Comparison of ENCODE assay signal across 19 cellular contexts in the genomic region with DNA sequence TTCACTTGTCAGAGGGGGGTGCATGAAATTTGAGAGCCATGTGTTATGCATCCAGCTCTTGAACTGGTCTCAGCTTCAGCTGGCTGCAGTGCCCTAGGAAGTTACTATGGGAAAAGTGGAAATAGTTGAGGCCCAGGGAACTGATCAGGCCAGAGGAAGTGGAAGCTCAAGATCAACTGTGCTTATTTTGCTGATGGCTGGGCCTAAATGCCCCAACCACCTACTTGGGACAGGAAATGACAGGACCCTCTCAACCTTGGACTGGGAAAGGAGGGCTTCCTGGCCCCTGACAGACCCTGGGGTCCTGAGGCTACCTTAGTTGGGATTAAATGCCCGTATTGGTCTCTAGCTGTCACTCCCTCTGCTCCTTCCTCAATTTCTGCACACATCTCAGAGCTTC. TPM values are rescaled to one million over a fixed set of nuclear protein-coding genes. Genes with fewer than 3 reads are reported as not detected.
A peak's percentile ranks its signal among the peaks of the same experiment; 100 is the strongest.
DNase-seq lines count a peak whose midpoint lies in the region; ATAC-seq and TF ChIP-seq lines count a peak whose summit lies in the region.
"Had no signal": no experiment of that assay in that cellular context is flagged by ENCODE, and none has a peak within 500 bp of the region (broad histone marks: within the 10 kb centered on the region; RNA-seq: fewer than 3 reads in every experiment).

No MANE protein-coding gene starts in this region.

- peaks cover 36% of the 10 kb centered on the region for H3K4me1 Mint-ChIP-seq in activated naive CD4-positive, alpha-beta T cell treated with anti-CD3 and anti-CD28 coated beads, Interleukin-2, amount 50 U/mL, for 24 hours
- H3K4me1 Mint-ChIP-seq in activated T-helper 2 cell treated with anti-CD3 and anti-CD28 coated beads, Interferon-gamma antibody, Interleukin-2, Interleukin-4, amounts not matched to agents 10 μg/mL and 5 μg/mL and 100 μg/mL, durations not matched to agents 14 hours and 24 hours and 36 hours (ENCODE audit: low read depth): peaks cover 30% of the 10 kb centered on the region

- peaks cover 36% of the 10 kb centered on the region for H3K79me2 ChIP-seq in SU-DHL-6 (ENCODE audit: insufficient read depth, low read length)

- H3K27me3 ChIP-seq in SU-DHL-6 (ENCODE audit: low read length) (no peaks in the 10 kb centered on the region), subcutaneous abdominal adipose tissue (ENCODE audit: control insufficient read depth in 5 of 5, insufficient read depth in 4 of 5, low read length in 5 of 5) (no peaks in the 10 kb centered on the region), BE2C (no peaks in the 10 kb centered on the region)
- H3K27me3 ChIP-seq: adrenal gland, SJSA1 had no signal

- intact Hi-C loops in activated T-helper 2 cell treated with anti-CD3 and anti-CD28 coated beads, Interferon-gamma antibody, Interleukin-2, Interleukin-4, amounts not matched to agents 10 μg/mL and 5 μg/mL and 100 μg/mL, durations not matched to agents 14 hours and 24 hours and 36 hours (cut with micrococcal nuclease): no loop called here

- H3K27me3 Mint-ChIP-seq in activated naive CD4-positive, alpha-beta T cell treated with anti-CD3 and anti-CD28 coated beads, Interleukin-2, amount 50 U/mL, for 24 hours: no peaks in the 10 kb centered on the region
- H3K27me3 Mint-ChIP-seq in activated T-helper 2 cell treated with anti-CD3 and anti-CD28 coated beads, Interferon-gamma antibody, Interleukin-2, Interleukin-4, amounts not matched to agents 10 μg/mL and 5 μg/mL and 100 μg/mL, durations not matched to agents 14 hours and 24 hours and 36 hours (ENCODE audit: low read depth): no peaks in the 10 kb centered on the region

- H3F3A ChIP-seq in SU-DHL-6 (ENCODE audit: insufficient read depth): peaks cover 16% of the 10 kb centered on the region

- H3K4me1 ChIP-seq in subcutaneous abdominal adipose tissue (ENCODE audit: control insufficient read depth in 5 of 5, insufficient read depth in 5 of 5, low read length in 5 of 5) (peaks cover 12 to 42% (median 37%) of the 10 kb centered on the region in 5 donors), BE2C (no peaks in the 10 kb centered on the region)

- no peak for ATAC-seq in activated naive CD4-positive, alpha-beta T cell treated with anti-CD3 and anti-CD28 coated beads, Interleukin-2, amount 50 U/mL, for 72 hours
- ATAC-seq in GM18511 (IDR thresholded peaks at IDR 0.05; ENCODE audit: unreplicated experiment): no peak

- H3K9me3 Mint-ChIP-seq in activated naive CD4-positive, alpha-beta T cell treated with anti-CD3 and anti-CD28 coated beads, Interleukin-2, amount 50 U/mL, for 24 hours: no peaks in the 10 kb centered on the region
- peaks cover 7 to 8% of the 10 kb centered on the region in 2 donors for H3K9me3 Mint-ChIP-seq in activated naive CD4-positive, alpha-beta T cell treated with anti-CD3 and anti-CD28 coated beads, Interleukin-2, amount 50 U/mL, for 72 hours
- H3K9me3 Mint-ChIP-seq in activated T-helper 2 cell treated with anti-CD3 and anti-CD28 coated beads, Interferon-gamma antibody, Interleukin-2, Interleukin-4, amounts not matched to agents 10 μg/mL and 5 μg/mL and 100 μg/mL, durations not matched to agents 14 hours and 24 hours and 36 hours: peaks cover 5% of the 10 kb centered on the region

- H3K9ac ChIP-seq in SU-DHL-6 (ENCODE audit: low read length): no peak overlapping the region
- H3K9ac ChIP-seq in subcutaneous abdominal adipose tissue (ENCODE audit: low read length in 5 of 5): no peak overlapping the region

- no peak for DNase-seq in activated naive CD4-positive, alpha-beta T cell treated with anti-CD3 and anti-CD28 coated beads, Interleukin-2, amount 50 U/mL, for 72 hours (ENCODE audit: low spot score in 2 of 2)
- DNase-seq in epithelial cell of prostate (ENCODE audit: low read depth, low spot score) (no peak), BE2C (no peak)
- DNase-seq in activated T-helper 2 cell treated with anti-CD3 and anti-CD28 coated beads, Interferon-gamma antibody, Interleukin-2, Interleukin-4, amounts not matched to agents 10 μg/mL and 5 μg/mL and 100 μg/mL, durations not matched to agents 14 hours and 24 hours and 36 hours (ENCODE audit: low spot score): no peak
- DNase-seq: adrenal gland; central memory CD4-positive, alpha-beta T cell; DMS153; endodermal cell; H7; mucosa of descending colon; NCI-H2081 treated with DMSO at 0.1 percent for 48 hours; NCI-H524; stimulated activated CD4-positive, alpha-beta T cell treated with anti-CD3 and anti-CD28 coated beads, Interleukin-4, amount 100 ng/mL, for 4 hours had no signal

- H4K20me1 ChIP-seq in SU-DHL-6 (ENCODE audit: low read depth, low read length): no peaks in the 10 kb centered on the region

- H3K9me2 ChIP-seq in SU-DHL-6 (replicated peaks; ENCODE audit: insufficient read depth, low read length): no peaks in the 10 kb centered on the region

- H3K4me3 ChIP-seq in SU-DHL-6 (ENCODE audit: insufficient read depth, low read length, poor library complexity, severe bottlenecking): no peak overlapping the region
- no peak overlapping the region for H3K4me3 ChIP-seq in subcutaneous abdominal adipose tissue (ENCODE audit: low read depth in 1 of 5, low read length in 5 of 5)
- no peak overlapping the region for H3K4me3 ChIP-seq in BE2C (ENCODE audit: low read depth, low read length)
- H3K4me3 ChIP-seq: mucosa of descending colon, SJSA1 had no signal

- H3K9me3 ChIP-seq in SU-DHL-6 (ENCODE audit: insufficient read depth, low read length): no peaks in the 10 kb centered on the region
- H3K9me3 ChIP-seq in subcutaneous abdominal adipose tissue (ENCODE audit: control insufficient read depth in 5 of 5, low read length in 5 of 5): no peaks in the 10 kb centered on the region
- H3K9me3 ChIP-seq in BE2C: peaks cover 8% of the 10 kb centered on the region; the same call in 1 of the 2 replicates
- H3K9me3 ChIP-seq: adrenal gland, mucosa of descending colon, thoracic aorta had no signal

- H3K36me3 Mint-ChIP-seq in activated naive CD4-positive, alpha-beta T cell treated with anti-CD3 and anti-CD28 coated beads, Interleukin-2, amount 50 U/mL, for 24 hours: peaks cover 5% of the 10 kb centered on the region
- peaks cover 29 to 38% of the 10 kb centered on the region in 2 donors for H3K36me3 Mint-ChIP-seq in activated naive CD4-positive, alpha-beta T cell treated with anti-CD3 and anti-CD28 coated beads, Interleukin-2, amount 50 U/mL, for 72 hours
- peaks cover 37% of the 10 kb centered on the region for H3K36me3 Mint-ChIP-seq in activated T-helper 2 cell treated with anti-CD3 and anti-CD28 coated beads, Interferon-gamma antibody, Interleukin-2, Interleukin-4, amounts not matched to agents 10 μg/mL and 5 μg/mL and 100 μg/mL, durations not matched to agents 14 hours and 24 hours and 36 hours (ENCODE audit: low read depth)

- no peaks in the 10 kb centered on the region for H3K36me3 ChIP-seq in SU-DHL-6 (ENCODE audit: low read length)
- peaks cover 6 to 34% (median 21%) of the 10 kb centered on the region in 5 donors for H3K36me3 ChIP-seq in subcutaneous abdominal adipose tissue (ENCODE audit: control insufficient read depth in 5 of 5, insufficient read depth in 5 of 5, low read length in 5 of 5)
- no peaks in the 10 kb centered on the region; the same call in 1 of the 2 replicates for H3K36me3 ChIP-seq in BE2C

- H3K27ac ChIP-seq in SU-DHL-6 (ENCODE audit: low read depth, low read length) (peak overlapping the region; percentile 12; the same call in 1 of the 2 replicates), epithelial cell of prostate (peak overlapping the region; percentile 71), subcutaneous abdominal adipose tissue (ENCODE audit: low read depth, low read length) (peak overlapping the region; percentile 16)
- H3K27ac ChIP-seq: SJSA1, thoracic aorta had no signal

- no peak overlapping the region for H2AFZ ChIP-seq in SU-DHL-6 (ENCODE audit: low read depth, low read length, severe bottlenecking)

- H3K4me3 Mint-ChIP-seq in activated naive CD4-positive, alpha-beta T cell treated with anti-CD3 and anti-CD28 coated beads, Interleukin-2, amount 50 U/mL, for 24 hours: no peak overlapping the region
- no peak overlapping the region for H3K4me3 Mint-ChIP-seq in activated T-helper 2 cell treated with anti-CD3 and anti-CD28 coated beads, Interferon-gamma antibody, Interleukin-2, Interleukin-4, amounts not matched to agents 10 μg/mL and 5 μg/mL and 100 μg/mL, durations not matched to agents 14 hours and 24 hours and 36 hours (ENCODE audit: low read depth)

- H3K4me2 ChIP-seq in SU-DHL-6 (ENCODE audit: low read depth, low read length, poor library complexity, severe bottlenecking): no peak overlapping the region

- TF ChIP-seq CTCF in SU-DHL-6 (IDR thresholded peaks at IDR 0.05; ENCODE audit: insufficient read depth, low read length, poor library complexity, severe bottlenecking) (no peak), BE2C (IDR thresholded peaks at IDR 0.05; ENCODE audit: low read depth, low read length) (no peak)

- peak overlapping the region; percentile 91 for H3K27ac Mint-ChIP-seq in activated naive CD4-positive, alpha-beta T cell treated with anti-CD3 and anti-CD28 coated beads, Interleukin-2, amount 50 U/mL, for 24 hours
- no peak overlapping the region for H3K27ac Mint-ChIP-seq in activated naive CD4-positive, alpha-beta T cell treated with anti-CD3 and anti-CD28 coated beads, Interleukin-2, amount 50 U/mL, for 72 hours
- H3K27ac Mint-ChIP-seq in activated T-helper 2 cell treated with anti-CD3 and anti-CD28 coated beads, Interferon-gamma antibody, Interleukin-2, Interleukin-4, amounts not matched to agents 10 μg/mL and 5 μg/mL and 100 μg/mL, durations not matched to agents 14 hours and 24 hours and 36 hours: no peak overlapping the region

RNA-seq across cellular contexts. Expression of a gene that starts 1.2 kb away (rescaled TPM):
- total RNA-seq in activated naive CD4-positive, alpha-beta T cell treated with anti-CD3 and anti-CD28 coated beads, Interleukin-2, amount 50 U/mL, for 72 hours: 10 to 100 TPM; 29.6 to 52.7 TPM
- 36.0 and 36.5 TPM in 2 replicates for total RNA-seq in activated T-helper 2 cell treated with anti-CD3 and anti-CD28 coated beads, Interferon-gamma antibody, Interleukin-2, Interleukin-4, amounts not matched to agents 10 μg/mL and 5 μg/mL and 100 μg/mL, durations not matched to agents 14 hours and 24 hours and 36 hours
- polyA plus RNA-seq in BE2C (2012; ENCODE audit: insufficient read depth, insufficient read length, low read depth): 57.8 TPM

RNA-seq across cellular contexts. Expression of a gene that starts 10.6 kb away (rescaled TPM):
- 10 to 100 TPM; 52.5 to 63.8 TPM for total RNA-seq in activated naive CD4-positive, alpha-beta T cell treated with anti-CD3 and anti-CD28 coated beads, Interleukin-2, amount 50 U/mL, for 72 hours
- 52.1 and 59.0 TPM in 2 replicates for total RNA-seq in activated T-helper 2 cell treated with anti-CD3 and anti-CD28 coated beads, Interferon-gamma antibody, Interleukin-2, Interleukin-4, amounts not matched to agents 10 μg/mL and 5 μg/mL and 100 μg/mL, durations not matched to agents 14 hours and 24 hours and 36 hours
- polyA plus RNA-seq in BE2C (2012; ENCODE audit: insufficient read depth, insufficient read length, low read depth): 113 TPM

RNA-seq across cellular contexts. Expression of a gene that starts 22.9 kb away (rescaled TPM):
- total RNA-seq in activated naive CD4-positive, alpha-beta T cell treated with anti-CD3 and anti-CD28 coated beads, Interleukin-2, amount 50 U/mL, for 72 hours: 10 to 100 TPM; 30.1 to 38.7 TPM
- 40.3 and 40.7 TPM in 2 replicates for total RNA-seq in activated T-helper 2 cell treated with anti-CD3 and anti-CD28 coated beads, Interferon-gamma antibody, Interleukin-2, Interleukin-4, amounts not matched to agents 10 μg/mL and 5 μg/mL and 100 μg/mL, durations not matched to agents 14 hours and 24 hours and 36 hours
- 58.7 TPM for polyA plus RNA-seq in BE2C (2012; ENCODE audit: insufficient read depth, insufficient read length, low read depth)

RNA-seq across cellular contexts. Expression of a gene that starts 23.5 kb away (rescaled TPM):
- total RNA-seq in activated naive CD4-positive, alpha-beta T cell treated with anti-CD3 and anti-CD28 coated beads, Interleukin-2, amount 50 U/mL, for 72 hours: 10 to 100 TPM; 85.3 to 90.7 TPM
- 112 and 119 TPM in 2 replicates for total RNA-seq in activated T-helper 2 cell treated with anti-CD3 and anti-CD28 coated beads, Interferon-gamma antibody, Interleukin-2, Interleukin-4, amounts not matched to agents 10 μg/mL and 5 μg/mL and 100 μg/mL, durations not matched to agents 14 hours and 24 hours and 36 hours
- polyA plus RNA-seq in BE2C (2012; ENCODE audit: insufficient read depth, insufficient read length, low read depth): 302 TPM

RNA-seq across cellular contexts. Expression of a gene that starts 38.3 kb away (rescaled TPM):
- 1 to 10 TPM in 1 of 2 donors, under 1 TPM in 1; 0.80 to 2.0 TPM for total RNA-seq in activated naive CD4-positive, alpha-beta T cell treated with anti-CD3 and anti-CD28 coated beads, Interleukin-2, amount 50 U/mL, for 72 hours
- total RNA-seq in activated T-helper 2 cell treated with anti-CD3 and anti-CD28 coated beads, Interferon-gamma antibody, Interleukin-2, Interleukin-4, amounts not matched to agents 10 μg/mL and 5 μg/mL and 100 μg/mL, durations not matched to agents 14 hours and 24 hours and 36 hours: 0.87 and 1.2 TPM in 2 replicates
- 22.3 TPM for polyA plus RNA-seq in BE2C (2012; ENCODE audit: insufficient read depth, insufficient read length, low read depth)
- total RNA-seq: SJSA1 had no signal

Comparison
In these comparisons a context has a peak if more than half of its experiments do, and no peak if none do; other contexts are left out.
1. H3K27ac ChIP-seq: peak in every context shown above with its lines; median percentile 71 in epithelial cell of prostate; 16 in subcutaneous abdominal adipose tissue; 12 in SU-DHL-6.